Comparison of ENCODE assay signal across 8 cellular contexts in genomic region chr22:46367707-46368191, GRCh38. TPM values are rescaled to one million over a fixed set of nuclear protein-coding genes. Genes with fewer than 3 reads are reported as not detected.
DNase-seq lines count a peak whose midpoint lies in the region; ATAC-seq and TF ChIP-seq lines count a peak whose summit lies in the region.

No MANE protein-coding gene starts in this region.

- ATAC-seq in left ventricle myocardium superior (peak; percentile 74), HG02973 (IDR thresholded peaks at IDR 0.05; ENCODE audit: unreplicated experiment) (no peak), HG02938 (IDR thresholded peaks at IDR 0.05; ENCODE audit: unreplicated experiment) (no peak)

- no peak overlapping the region for H3K4me3 Mint-ChIP-seq in activated naive CD8-positive, alpha-beta T cell treated with anti-CD3 and anti-CD28 coated beads for 36 hours

- intact Hi-C loops in left ventricle myocardium superior (cut with micrococcal nuclease), result no loop called here

- no peaks in the 10 kb centered on the region; the same call in 1 of the 2 replicates for H3K27me3 ChIP-seq in KMS-11 (ENCODE audit: insufficient read depth, low read depth)

- H3K27me3 Mint-ChIP-seq in activated naive CD8-positive, alpha-beta T cell treated with anti-CD3 and anti-CD28 coated beads for 36 hours, result peaks cover 13% of the 10 kb centered on the region

- no peaks in the 10 kb centered on the region for H4K20me1 ChIP-seq in KMS-11 (ENCODE audit: insufficient read depth)

- H3K4me1 Mint-ChIP-seq in activated naive CD8-positive, alpha-beta T cell treated with anti-CD3 and anti-CD28 coated beads for 36 hours, result peaks cover 19% of the 10 kb centered on the region

- no peak overlapping the region for H3K4me3 ChIP-seq in KMS-11 (IDR thresholded peaks at IDR 0.05; ENCODE audit: insufficient read depth, low read depth, low read length)

- H2AFZ ChIP-seq in KMS-11 (ENCODE audit: low read depth), result peak overlapping the region; percentile 62

- no peaks in the 10 kb centered on the region for H3K9me3 Mint-ChIP-seq in activated naive CD8-positive, alpha-beta T cell treated with anti-CD3 and anti-CD28 coated beads for 36 hours

- DNase-seq in D341Med (ENCODE audit: low spot score) (peak; percentile 92), SW480 (ENCODE audit: low spot score) (peak; percentile 64), left ventricle myocardium superior (peak; percentile 84)
- peak; percentile 73 for DNase-seq in activated naive CD8-positive, alpha-beta T cell treated with anti-CD3 and anti-CD28 coated beads for 36 hours
- peak; percentile 42 to 58 for DNase-seq in stimulated activated CD4-positive, alpha-beta T cell treated with anti-CD3 and anti-CD28 coated beads, Interleukin-15, amount 100 ng/mL, for 1 hour (ENCODE audit: low read depth in 1 of 2, low spot score in 1 of 2)

- H3K36me3 ChIP-seq in KMS-11 (ENCODE audit: insufficient read depth), result no peaks in the 10 kb centered on the region

- no peaks in the 10 kb centered on the region for H3K4me1 ChIP-seq in KMS-11 (ENCODE audit: low read depth, poor library complexity, severe bottlenecking)

- no peak overlapping the region for H3K27ac Mint-ChIP-seq in activated naive CD8-positive, alpha-beta T cell treated with anti-CD3 and anti-CD28 coated beads for 36 hours

- no peak overlapping the region for H3K9ac ChIP-seq in KMS-11

- H3K27ac ChIP-seq in KMS-11, result no peak overlapping the region

- peak overlapping the region; percentile 66 for H3K4me2 ChIP-seq in KMS-11

- no peaks in the 10 kb centered on the region for H3K79me2 ChIP-seq in KMS-11 (ENCODE audit: insufficient read depth, low read depth)

- peak; percentile 82 for TF ChIP-seq CTCF in KMS-11 (conservative IDR thresholded peaks at IDR 0.05; ENCODE audit: low read depth, low read length)

- no peaks in the 10 kb centered on the region for H3K36me3 Mint-ChIP-seq in activated naive CD8-positive, alpha-beta T cell treated with anti-CD3 and anti-CD28 coated beads for 36 hours

RNA-seq across cellular contexts. Expression of gene TRMU, which starts 32.2 kb away (rescaled TPM):
- 10 to 100 TPM; 60.2 to 70.0 TPM for total RNA-seq in activated naive CD8-positive, alpha-beta T cell treated with anti-CD3 and anti-CD28 coated beads for 36 hours
- total RNA-seq in left ventricle myocardium superior, result 44.0 TPM
